In the genomic region with DNA sequence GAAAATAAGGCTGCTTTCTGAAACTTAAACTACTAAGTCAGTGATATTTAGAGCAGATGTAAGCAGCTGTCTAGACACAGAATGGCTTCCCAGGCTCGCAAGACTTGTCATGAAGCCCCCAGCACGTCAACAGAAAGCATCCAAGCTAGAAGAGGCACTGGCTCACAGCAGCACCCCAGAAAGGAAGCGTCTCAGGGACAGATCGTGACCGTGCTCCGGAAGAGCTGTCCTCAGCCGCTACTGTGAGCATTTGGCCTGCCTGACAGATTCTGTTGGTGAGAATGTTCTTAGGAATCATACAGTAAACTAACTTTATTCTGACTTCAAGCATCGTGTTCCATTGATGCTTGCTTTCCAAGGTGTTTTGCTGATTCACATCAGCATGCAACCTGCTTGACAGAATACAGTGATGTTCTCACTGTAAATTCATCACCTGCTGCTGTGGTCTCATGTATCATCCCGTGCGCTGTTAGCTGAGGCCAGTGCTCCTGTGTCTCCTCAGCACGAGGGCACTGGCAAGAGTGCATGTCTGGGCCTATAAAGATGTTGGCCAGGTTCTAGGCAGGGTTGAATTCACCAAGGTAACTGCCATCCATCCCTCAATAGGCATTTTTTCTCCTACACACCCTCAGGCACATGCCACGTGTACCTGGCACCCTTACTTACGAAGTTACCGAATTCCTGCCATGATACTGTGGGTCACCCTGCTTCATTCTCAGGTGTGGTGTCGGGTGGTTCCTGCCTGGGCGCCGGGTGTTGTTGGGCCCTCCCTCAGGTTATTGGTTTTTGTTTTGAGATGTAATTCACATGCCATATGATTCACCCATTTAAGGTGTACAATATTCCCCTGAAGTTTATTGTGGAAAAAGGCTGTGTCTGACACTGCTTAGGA, we compare ENCODE assay signal across 16 cellular contexts. TPM values are rescaled to one million over a fixed set of nuclear protein-coding genes. Genes with fewer than 3 reads are reported as not detected.
DNase-seq lines count a peak whose midpoint lies in the region; ATAC-seq and TF ChIP-seq lines count a peak whose summit lies in the region.
"Had no signal": no experiment of that assay in that cellular context is flagged by ENCODE, and none has a peak within 500 bp of the region (broad histone marks: within the 10 kb centered on the region; RNA-seq: fewer than 3 reads in every experiment).

No MANE protein-coding gene starts in this region.

- no peaks in the 10 kb centered on the region for H3K9me3 ChIP-seq in breast epithelium
- H3K9me3 ChIP-seq in fibroblast of lung (ENCODE audit: control insufficient read depth, insufficient read depth, low read depth, low read length): no peaks in the 10 kb centered on the region
- no peaks in the 10 kb centered on the region for H3K9me3 ChIP-seq in BE2C
- H3K9me3 ChIP-seq: tibial nerve had no signal

- H3K79me2 ChIP-seq in fibroblast of lung (ENCODE audit: control insufficient read depth, insufficient read depth, low read length): no peaks in the 10 kb centered on the region

- no peak for TF ChIP-seq CTCF in breast epithelium (IDR thresholded peaks at IDR 0.05)
- no peak for TF ChIP-seq CTCF in MCF 10A (IDR thresholded peaks at IDR 0.05; ENCODE audit: unreplicated experiment)
- TF ChIP-seq CTCF in fibroblast of lung (conservative IDR thresholded peaks at IDR 0.05 in 1 of 2, IDR thresholded peaks at IDR 0.05 in 1 of 2; ENCODE audit: low read depth in 1 of 2, low read length in 2 of 2): no peak
- no peak for TF ChIP-seq CTCF in BE2C (IDR thresholded peaks at IDR 0.05; ENCODE audit: low read depth, low read length)

- no peaks in the 10 kb centered on the region for H4K20me1 ChIP-seq in fibroblast of lung (ENCODE audit: control insufficient read depth, extremely low read depth, insufficient read depth, low read length)

- H3K36me3 Mint-ChIP-seq in MCF 10A (ENCODE audit: insufficient read depth, unreplicated experiment): peaks cover 29% of the 10 kb centered on the region
- peaks cover 36 to 59% of the 10 kb centered on the region in 2 donors for H3K36me3 Mint-ChIP-seq in stimulated activated naive B cell treated with anti-CD40 and anti-IgM and Interleukin-4, amounts not matched to agents 10 μg/mL and 1 μg/mL and 100 μg/mL, for 72 hours

- no peak for TF ChIP-seq POLR2A in breast epithelium (IDR thresholded peaks at IDR 0.05)

- no peak overlapping the region for H3K27ac Mint-ChIP-seq in MCF 10A (ENCODE audit: low read depth, unreplicated experiment)
- H3K27ac Mint-ChIP-seq in stimulated activated naive B cell treated with anti-CD40 and anti-IgM and Interleukin-4, amounts not matched to agents 10 μg/mL and 1 μg/mL and 100 μg/mL, for 72 hours: peak overlapping the region; percentile 47
- H3K27ac Mint-ChIP-seq: activated T-cell treated with anti-CD3 and anti-CD28 coated beads, Interleukin-2, amount 50 U/mL, for 72 hours had no signal

- H3K27me3 ChIP-seq in breast epithelium (no peaks in the 10 kb centered on the region), fibroblast of lung (ENCODE audit: control insufficient read depth, insufficient read depth, low read length) (no peaks in the 10 kb centered on the region), BE2C (no peaks in the 10 kb centered on the region)
- H3K27me3 ChIP-seq: tibial nerve had no signal

- no peak overlapping the region for H3K4me2 ChIP-seq in fibroblast of lung (ENCODE audit: extremely low read depth, insufficient read depth, low read length)

- no peaks in the 10 kb centered on the region for H3K9me3 Mint-ChIP-seq in MCF 10A (ENCODE audit: unreplicated experiment)
- no peaks in the 10 kb centered on the region for H3K9me3 Mint-ChIP-seq in stimulated activated naive B cell treated with anti-CD40 and anti-IgM and Interleukin-4, amounts not matched to agents 10 μg/mL and 1 μg/mL and 100 μg/mL, for 72 hours
- H3K9me3 Mint-ChIP-seq: activated T-cell treated with anti-CD3 and anti-CD28 coated beads, Interleukin-2, amount 50 U/mL, for 72 hours; dendritic cell treated with granulocyte-macrophage colony-stimulating factor and Interleukin-4, amounts not matched to agents 40 ng/mL and 50 ng/mL, for 4 days had no signal

- peaks cover 0 to 19% of the 10 kb centered on the region in 2 donors for H3K4me1 ChIP-seq in breast epithelium
- peaks cover 16% of the 10 kb centered on the region for H3K4me1 ChIP-seq in fibroblast of lung (ENCODE audit: control insufficient read depth, extremely low read depth, insufficient read depth, low read length)
- H3K4me1 ChIP-seq in BE2C: no peaks in the 10 kb centered on the region; the same call in 1 of the 2 replicates

- H3K27me3 Mint-ChIP-seq in MCF 10A (ENCODE audit: insufficient read depth, unreplicated experiment): no peaks in the 10 kb centered on the region
- H3K27me3 Mint-ChIP-seq in stimulated activated naive B cell treated with anti-CD40 and anti-IgM and Interleukin-4, amounts not matched to agents 10 μg/mL and 1 μg/mL and 100 μg/mL, for 72 hours: no peaks in the 10 kb centered on the region
- H3K27me3 Mint-ChIP-seq: dendritic cell treated with granulocyte-macrophage colony-stimulating factor and Interleukin-4, amounts not matched to agents 40 ng/mL and 50 ng/mL, for 4 days had no signal

- H3K9ac ChIP-seq in fibroblast of lung (ENCODE audit: insufficient read depth, low read length): no peak overlapping the region

- peaks cover 6% of the 10 kb centered on the region for H3K4me1 Mint-ChIP-seq in MCF 10A (ENCODE audit: insufficient read depth, unreplicated experiment)
- H3K4me1 Mint-ChIP-seq in stimulated activated naive B cell treated with anti-CD40 and anti-IgM and Interleukin-4, amounts not matched to agents 10 μg/mL and 1 μg/mL and 100 μg/mL, for 72 hours: peaks cover 31 to 70% of the 10 kb centered on the region in 2 donors

- intact Hi-C loops in breast epithelium (cut with DNase I; ENCODE audit: low total_unique reads) (no loop called here), MCF 10A (cut with micrococcal nuclease) (no loop called here)

- H2AFZ ChIP-seq in fibroblast of lung (ENCODE audit: low read length): peak overlapping the region; percentile 33

- no peak overlapping the region for H3K4me3 Mint-ChIP-seq in MCF 10A (ENCODE audit: unreplicated experiment)
- no peak overlapping the region for H3K4me3 Mint-ChIP-seq in stimulated activated naive B cell treated with anti-CD40 and anti-IgM and Interleukin-4, amounts not matched to agents 10 μg/mL and 1 μg/mL and 100 μg/mL, for 72 hours
- H3K4me3 Mint-ChIP-seq: activated T-cell treated with anti-CD3 and anti-CD28 coated beads, Interleukin-2, amount 50 U/mL, for 72 hours; dendritic cell treated with granulocyte-macrophage colony-stimulating factor and Interleukin-4, amounts not matched to agents 40 ng/mL and 50 ng/mL, for 4 days had no signal

- DNase-seq in breast epithelium (ENCODE audit: low spot score in 2 of 2): no peak
- DNase-seq in MCF 10A (ENCODE audit: unreplicated experiment): no peak
- DNase-seq in fibroblast of lung (ENCODE audit: low read depth in 2 of 2): no peak
- no peak for DNase-seq in stimulated activated naive B cell treated with anti-CD40 and anti-IgM and Interleukin-4, amounts not matched to agents 10 μg/mL and 1 μg/mL and 100 μg/mL, for 72 hours
- no peak for DNase-seq in BE2C
- DNase-seq: activated CD4-positive, alpha-beta T cell treated with anti-CD3 and anti-CD28 coated beads for 1 hour; activated T-cell treated with anti-CD3 and anti-CD28 coated beads, Interleukin-2, amount 50 U/mL, for 72 hours; amniotic stem cell; COR-L47; NCI-H1436; NCI-H524; T-helper 1 cell had no signal

- POLR2A ChIA-PET in MCF 10A (lab: Yijun Ruan, JAX): interaction anchor here (1.1 to 10.4 kb wide), 4 partner anchors 14 to 30 kb away, joined by 3 to 82 read pairs (median 8); a partner anchor contains a TSS

- H3K27ac ChIP-seq in breast epithelium: peak overlapping the region; percentile 60 to 74
- peak overlapping the region; percentile 1 for H3K27ac ChIP-seq in fibroblast of lung (ENCODE audit: insufficient read depth, low read length)

- no peaks in the 10 kb centered on the region for H3K36me3 ChIP-seq in breast epithelium
- no peaks in the 10 kb centered on the region for H3K36me3 ChIP-seq in fibroblast of lung (ENCODE audit: control insufficient read depth, insufficient read depth, low read length)
- H3K36me3 ChIP-seq in BE2C: no peaks in the 10 kb centered on the region
- H3K36me3 ChIP-seq: tibial nerve had no signal

- no peak overlapping the region for H3K4me3 ChIP-seq in breast epithelium
- H3K4me3 ChIP-seq in fibroblast of lung (replicated peaks in 1 of 4; ENCODE audit: control extremely low read depth in 1 of 4, insufficient read depth in 1 of 4, low read depth in 3 of 4, low read length in 4 of 4): no peak overlapping the region
- no peak overlapping the region for H3K4me3 ChIP-seq in BE2C (ENCODE audit: low read depth, low read length)
- H3K4me3 ChIP-seq: tibial nerve had no signal

- CTCF ChIA-PET in MCF 10A (lab: Yijun Ruan, JAX): interaction anchor here (0.6 to 0.9 kb wide), 2 partner anchors 37 to 122 kb away, joined by 4 to 6 read pairs; a partner anchor contains a TSS

- no peak for ATAC-seq in stimulated activated naive B cell treated with anti-CD40 and anti-IgM and Interleukin-4, amounts not matched to agents 10 μg/mL and 1 μg/mL and 100 μg/mL, for 72 hours (replicated peaks)
- ATAC-seq in HG03175 (IDR thresholded peaks at IDR 0.05; ENCODE audit: unreplicated experiment): no peak
- ATAC-seq: activated T-cell treated with anti-CD3 and anti-CD28 coated beads, Interleukin-2, amount 50 U/mL, for 72 hours had no signal

- no TSS peak for BruUV-seq in MCF 10A (replicated peaks; lab: Mats Ljungman, UMichigan)

RNA-seq across cellular contexts. Expression of a gene that starts 15.9 kb away (rescaled TPM):
- total RNA-seq in breast epithelium: 100 to 1,000 TPM in 2 of 3 donors, 10 to 100 TPM in 1; 17.1 to 639 (median 492) TPM
- total RNA-seq in MCF 10A (2022): 277 and 333 TPM in 2 replicates
- 4.5 and 8.7 TPM in 2 replicates for total RNA-seq in fibroblast of lung
- 2.1 and 4.6 TPM in 2 replicates for polyA plus RNA-seq in fibroblast of lung
- polyA plus RNA-seq in fibroblast of lung (2012): 2.1 and 7.6 TPM in 2 replicates
- 1.6 and 24.3 TPM in 2 replicates for polyA minus RNA-seq in fibroblast of lung (ENCODE audit: low replicate concordance)
- polyA plus RNA-seq in BE2C (2012; ENCODE audit: insufficient read depth, insufficient read length, low read depth): 0.76 TPM

RNA-seq across cellular contexts. Expression of a gene that starts 23.8 kb away (rescaled TPM):
- total RNA-seq in breast epithelium (10 to 100 TPM in 2 of 3 donors, 1 to 10 TPM in 1; 3.5 to 19.3 (median 13.1) TPM), MCF 10A (2022) (343 and 381 TPM in 2 replicates), fibroblast of lung (not detected in 2 replicates)
- not detected in 2 replicates for polyA plus RNA-seq in fibroblast of lung
- polyA plus RNA-seq in fibroblast of lung (2012): 0.37 TPM in 1 of 2 replicates, not detected in the other
- polyA minus RNA-seq in fibroblast of lung (ENCODE audit: low replicate concordance): not detected in 2 replicates
- 0.91 TPM for polyA plus RNA-seq in BE2C (2012; ENCODE audit: insufficient read depth, insufficient read length, low read depth)
- total RNA-seq: activated T-cell treated with anti-CD3 and anti-CD28 coated beads, Interleukin-2, amount 50 U/mL, for 72 hours; osteocyte had no signal

RNA-seq across cellular contexts. Expression of a gene that starts 24.1 kb away (rescaled TPM):
- 10 to 100 TPM; 39.1 to 83.2 (median 51.2) TPM for total RNA-seq in breast epithelium
- total RNA-seq in MCF 10A (2022): not detected in 2 replicates
- 2.1 and 7.1 TPM in 2 replicates for total RNA-seq in fibroblast of lung
- polyA plus RNA-seq in fibroblast of lung: 2.2 and 146 TPM in 2 replicates
- polyA plus RNA-seq in fibroblast of lung (2012): 7.5 and 373 TPM in 2 replicates
- polyA minus RNA-seq in fibroblast of lung (ENCODE audit: low replicate concordance): 0.52 and 15.9 TPM in 2 replicates
- 11.5 TPM for polyA plus RNA-seq in BE2C (2012; ENCODE audit: insufficient read depth, insufficient read length, low read depth)

RNA-seq across cellular contexts. Expression of a gene that starts 35.5 kb away (rescaled TPM):
- total RNA-seq in breast epithelium (10 to 100 TPM; 20.5 to 28.8 (median 27.7) TPM), MCF 10A (2022) (49.2 and 60.3 TPM in 2 replicates), fibroblast of lung (32.6 and 73.3 TPM in 2 replicates)
- 67.2 and 96.5 TPM in 2 replicates for polyA plus RNA-seq in fibroblast of lung
- 96.8 and 126 TPM in 2 replicates for polyA plus RNA-seq in fibroblast of lung (2012)
- 133 and 206 TPM in 2 replicates for polyA minus RNA-seq in fibroblast of lung (ENCODE audit: low replicate concordance)
- polyA plus RNA-seq in BE2C (2012; ENCODE audit: insufficient read depth, insufficient read length, low read depth): 104 TPM

RNA-seq across cellular contexts. Expression of a gene that starts 39.4 kb away (rescaled TPM):
- 1 to 10 TPM; 3.5 to 5.1 (median 3.6) TPM for total RNA-seq in breast epithelium
- 5.3 and 6.2 TPM in 2 replicates for total RNA-seq in MCF 10A (2022)
- total RNA-seq in fibroblast of lung: 1.8 and 3.0 TPM in 2 replicates
- 4.0 and 48.1 TPM in 2 replicates for polyA plus RNA-seq in fibroblast of lung
- polyA plus RNA-seq in fibroblast of lung (2012): 4.1 and 52.8 TPM in 2 replicates
- polyA minus RNA-seq in fibroblast of lung (ENCODE audit: low replicate concordance): 2.3 and 37.9 TPM in 2 replicates
- polyA plus RNA-seq in BE2C (2012; ENCODE audit: insufficient read depth, insufficient read length, low read depth): 0.12 TPM

Comparison
In these comparisons a context has a peak if more than half of its experiments do, and no peak if none do; other contexts are left out.
1. RNA of a gene that starts 23.8 kb away (total RNA-seq): 343 to 381 TPM in MCF 10A; 3.5 to 19.3 TPM in breast epithelium and not detected in fibroblast of lung; every median in the first group is over 10 times any median in the second.